In the genomic region with DNA sequence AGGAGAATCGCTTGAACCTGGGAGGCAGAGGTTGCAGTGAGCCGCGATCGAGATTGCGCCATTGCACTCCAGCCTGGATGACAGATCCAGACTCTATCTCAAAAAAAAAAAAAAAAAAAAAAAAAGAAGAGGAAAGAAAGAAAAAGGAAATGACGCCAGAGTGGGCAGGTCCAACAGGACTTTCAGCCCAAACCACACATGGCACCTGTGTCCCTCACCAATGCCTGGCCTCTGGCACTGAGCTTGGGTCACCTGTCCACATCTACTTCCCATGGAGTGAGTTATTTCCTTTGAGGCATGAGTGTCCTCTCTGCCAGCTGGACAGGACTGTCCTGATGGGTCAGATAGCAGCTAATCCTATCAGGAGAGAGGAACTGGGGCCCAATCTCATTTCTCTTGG, we compare ENCODE assay signal across 25 cellular contexts. TPM values are rescaled to one million over a fixed set of nuclear protein-coding genes. Genes with fewer than 3 reads are reported as not detected.
"Had no signal": no experiment of that assay in that cellular context is flagged by ENCODE, and none has a peak within 500 bp of the region (broad histone marks: within the 10 kb centered on the region; RNA-seq: fewer than 3 reads in every experiment).

No MANE protein-coding gene starts in this region.

- H3K4me2 ChIP-seq: SK-N-SH had no signal

- H3K4me1 ChIP-seq: SJSA1 had no signal

- H3K9ac ChIP-seq: SK-N-SH had no signal

- H3K27ac ChIP-seq: brain microvascular endothelial cell, Peyer's patch, SJSA1 had no signal

- H3K27me3 ChIP-seq: brain microvascular endothelial cell, Peyer's patch, SJSA1 had no signal

- H3K4me3 ChIP-seq: Peyer's patch, SJSA1 had no signal

- DNase-seq: activated B cell treated with CpG ODN at 0.5 μM for 24 hours; activated CD4-positive, alpha-beta memory T cell treated with anti-CD3 and anti-CD28 coated beads for 36 hours; activated CD4-positive, alpha-beta T cell treated with anti-CD3 and anti-CD28 coated beads for 4 hours; activated CD4-positive, alpha-beta T cell treated with anti-CD3 and anti-CD28 coated beads, Interleukin-2, amount 50 U/mL, for 1 hour; activated CD4-positive, CD25-positive, alpha-beta regulatory T cell treated with anti-CD3 and anti-CD28 coated beads, Interleukin-2, amount 50 U/mL, for 72 hours; activated CD8-positive, alpha-beta memory T cell treated with anti-CD3 and anti-CD28 coated beads, Interleukin-2, amount 10 ng/mL, durations not matched to agents 7 days and 5 days; activated CD8-positive, alpha-beta memory T cell treated with anti-CD3 and anti-CD28 coated beads, Interleukin-2, amount 50 U/mL, for 48 hours; activated effector memory CD4-positive, alpha-beta T cell treated with anti-CD3 and anti-CD28 coated beads, Interleukin-2, amount 50 U/mL, for 16 hours; activated naive CD4-positive, alpha-beta T cell; activated naive CD4-positive, alpha-beta T cell treated with anti-CD3 and anti-CD28 coated beads, Interleukin-2, amount 50 U/mL, for 16 hours; activated naive CD8-positive, alpha-beta T cell treated with anti-CD3 and anti-CD28 coated beads for 36 hours; activated T-cell treated with anti-CD3 and anti-CD28 coated beads, Interleukin-2, amount 50 U/mL, for 48 hours; aorta; central memory CD4-positive, alpha-beta T cell; NCI-H1048; NCI-H2081 treated with DMSO at 0.1 percent for 48 hours; Peyer's patch; SHP77 treated with DMSO at 0.1 percent for 48 hours had no signal

- H3K36me3 ChIP-seq: brain microvascular endothelial cell, Peyer's patch, SJSA1 had no signal

- ATAC-seq: activated CD8-positive, alpha-beta memory T cell treated with anti-CD3 and anti-CD28 coated beads, Interleukin-2, amount 10 ng/mL, durations not matched to agents 7 days and 5 days had no signal

- H3K9me3 ChIP-seq: Peyer's patch, SJSA1, SK-N-SH had no signal

RNA-seq across cellular contexts. Expression of a gene that starts 30.7 kb away (rescaled TPM):
- total RNA-seq: activated B cell treated with CpG ODN at 0.5 μM for 24 hours; activated CD8-positive, alpha-beta memory T cell treated with anti-CD3 and anti-CD28 coated beads, Interleukin-2, amount 10 ng/mL, durations not matched to agents 7 days and 5 days; activated naive CD8-positive, alpha-beta T cell treated with anti-CD3 and anti-CD28 coated beads for 36 hours; aorta; cerebellum; LHCN-M2; NCI-H460; PC-3; Peyer's patch; SJSA1 had no signal
- polyA plus RNA-seq: SK-N-SH had no signal
